ENCODE assay signal across 28 cellular contexts in genomic region chr12:116153983-116154382, GRCh38.
DNase-seq lines count a peak whose midpoint lies in the region; ATAC-seq, FAIRE-seq and TF ChIP-seq lines count a peak whose summit lies in the region.
"Had no signal": no experiment of that assay in that cellular context is flagged by ENCODE, and none has a peak within 500 bp of the region (broad histone marks: within the 10 kb centered on the region; RNA-seq: fewer than 3 reads in every experiment).

No MANE protein-coding gene starts in this region.

- no peaks in the 10 kb centered on the region for H3K27me3 Mint-ChIP-seq in endodermal cell (ENCODE audit: insufficient read depth)
- H3K27me3 Mint-ChIP-seq in nephron (ENCODE audit: low read depth) = no peaks in the 10 kb centered on the region
- H3K27me3 Mint-ChIP-seq: activated CD4-positive, alpha-beta memory T cell treated with anti-CD3 and anti-CD28 coated beads, Interleukin-2, amount 10 ng/mL, durations not matched to agents 7 days and 5 days; dendritic cell treated with granulocyte-macrophage colony-stimulating factor and Interleukin-4, amounts not matched to agents 40 ng/mL and 50 ng/mL, for 4 days; stimulated activated naive CD8-positive, alpha-beta T cell treated with anti-CD3 and anti-CD28 coated beads, Interleukin-15, Interleukin-2, amounts not matched to agents 100 ng/mL and 50 ng/mL, for 24 hours had no signal

- H3K4me1 ChIP-seq in A549 = peaks cover 52% of the 10 kb centered on the region
- H3K4me1 ChIP-seq in endodermal cell (ENCODE audit: control insufficient read depth, insufficient read depth, low read length) = peaks cover 17% of the 10 kb centered on the region
- H3K4me1 ChIP-seq: breast epithelium had no signal

- no peaks in the 10 kb centered on the region for H3K36me3 ChIP-seq in endodermal cell (ENCODE audit: control insufficient read depth, insufficient read depth, low read length)
- H3K36me3 ChIP-seq: BE2C, breast epithelium, tibial artery had no signal

- no peaks in the 10 kb centered on the region for H3K27me3 ChIP-seq in endodermal cell (ENCODE audit: control insufficient read depth, insufficient read depth, low read length, poor library complexity, severe bottlenecking)
- H3K27me3 ChIP-seq: BE2C, breast epithelium, tibial artery had no signal

- H3K36me3 Mint-ChIP-seq in endodermal cell (ENCODE audit: low read depth) (no peaks in the 10 kb centered on the region), nephron (ENCODE audit: low read depth) (no peaks in the 10 kb centered on the region)

- TF ChIP-seq RAD21 in A549 (conservative IDR thresholded peaks at IDR 0.05 in 1 of 2, IDR thresholded peaks at IDR 0.05 in 1 of 2) = no peak

- POLR2A ChIA-PET in A549 (lab: Yijun Ruan, JAX) (no interaction called here), RWPE1 (lab: Yijun Ruan, JAX; ENCODE audit: low non-redundant PET) (no interaction called here)

- H3K4me1 Mint-ChIP-seq in endodermal cell (peaks cover 61% of the 10 kb centered on the region), nephron (peaks cover 74% of the 10 kb centered on the region)

- H3K9me3 Mint-ChIP-seq in endodermal cell = no peaks in the 10 kb centered on the region
- H3K9me3 Mint-ChIP-seq in nephron = no peaks in the 10 kb centered on the region
- H3K9me3 Mint-ChIP-seq: activated CD4-positive, alpha-beta memory T cell treated with anti-CD3 and anti-CD28 coated beads, Interleukin-2, amount 10 ng/mL, durations not matched to agents 7 days and 5 days; dendritic cell treated with granulocyte-macrophage colony-stimulating factor and Interleukin-4, amounts not matched to agents 40 ng/mL and 50 ng/mL, for 4 days; neural crest cell; stimulated activated naive CD8-positive, alpha-beta T cell treated with anti-CD3 and anti-CD28 coated beads, Interleukin-15, Interleukin-2, amounts not matched to agents 100 ng/mL and 50 ng/mL, for 24 hours had no signal

- H3K27ac ChIP-seq in A549 = no peak overlapping the region
- no peak overlapping the region for H3K27ac ChIP-seq in endodermal cell (ENCODE audit: low read depth, low read length)
- no peak overlapping the region for H3K27ac ChIP-seq in RWPE1
- H3K27ac ChIP-seq: breast epithelium, tibial artery had no signal

- FAIRE-seq in A549 (lab: Jason Lieb, UNC) = no peak
- FAIRE-seq: GM12878, HepG2 had no signal

- peak overlapping the region; percentile 67 for H3K27ac Mint-ChIP-seq in endodermal cell
- peak overlapping the region in 2 of 3 experiments; percentile 17 to 19 for H3K27ac Mint-ChIP-seq in nephron
- H3K27ac Mint-ChIP-seq: activated CD4-positive, alpha-beta memory T cell treated with anti-CD3 and anti-CD28 coated beads, Interleukin-2, amount 10 ng/mL, durations not matched to agents 7 days and 5 days; dendritic cell treated with granulocyte-macrophage colony-stimulating factor and Interleukin-4, amounts not matched to agents 40 ng/mL and 50 ng/mL, for 4 days; stimulated activated naive CD8-positive, alpha-beta T cell treated with anti-CD3 and anti-CD28 coated beads, Interleukin-15, Interleukin-2, amounts not matched to agents 100 ng/mL and 50 ng/mL, for 24 hours had no signal

- H3K9ac ChIP-seq in endodermal cell (ENCODE audit: extremely low read depth, low read length, poor library complexity, severe bottlenecking) = no peak overlapping the region

- no peaks in the 10 kb centered on the region for H3K9me3 ChIP-seq in A549
- no peaks in the 10 kb centered on the region for H3K9me3 ChIP-seq in endodermal cell (ENCODE audit: control insufficient read depth, low read length)
- H3K9me3 ChIP-seq: BE2C, breast epithelium, tibial artery had no signal

- H3K4me3 Mint-ChIP-seq in endodermal cell (peak overlapping the region; percentile 5), nephron (peak overlapping the region in 1 of 3 experiments; percentile 14)
- H3K4me3 Mint-ChIP-seq: activated CD4-positive, alpha-beta memory T cell treated with anti-CD3 and anti-CD28 coated beads, Interleukin-2, amount 10 ng/mL, durations not matched to agents 7 days and 5 days; dendritic cell treated with granulocyte-macrophage colony-stimulating factor and Interleukin-4, amounts not matched to agents 40 ng/mL and 50 ng/mL, for 4 days; neural crest cell; stimulated activated naive CD8-positive, alpha-beta T cell treated with anti-CD3 and anti-CD28 coated beads, Interleukin-15, Interleukin-2, amounts not matched to agents 100 ng/mL and 50 ng/mL, for 24 hours had no signal

- TF ChIP-seq CTCF in A549 (IDR thresholded peaks at IDR 0.05) = no peak
- TF ChIP-seq CTCF in endodermal cell (conservative IDR thresholded peaks at IDR 0.05) = no peak
- TF ChIP-seq CTCF in nephron (IDR thresholded peaks at IDR 0.05; ENCODE audit: unreplicated experiment in 3 of 3) = no peak
- TF ChIP-seq CTCF in RWPE1 (conservative IDR thresholded peaks at IDR 0.05; ENCODE audit: low read depth) = no peak

- 76% methylated on average over 2 of the region's 2 CpGs for WGBS in A549 (ENCODE audit: missing lambda C conversion rate)
- 56 to 58% methylated on average over 1 to 2 of the region's 2 CpGs for WGBS in endodermal cell (ENCODE audit: insufficient coverage in 1 of 2, insufficient read length in 1 of 2), 2 experiments

- peak overlapping the region; percentile 30; the same call in 1 of the 3 replicates for H3K4me2 ChIP-seq in A549

- no peak for TF ChIP-seq EP300 in A549 (IDR thresholded peaks at IDR 0.05)

- no peak for TF ChIP-seq POLR2A in A549 (IDR thresholded peaks at IDR 0.05; ENCODE audit: low read length)

- DNase-seq in A549 (ENCODE audit: low read depth in 1 of 2, low spot score in 1 of 2) = no peak
- peak; percentile 56 for DNase-seq in NCI-H1048 (lab: John Stamatoyannopoulos, UW)
- peak; percentile 37 for DNase-seq in endodermal cell
- no peak for DNase-seq in RWPE1 (ENCODE audit: low spot score)
- no peak for DNase-seq in NAMALWA (ENCODE audit: low spot score)
- no peak for DNase-seq in MV-4-11 (lab: John Stamatoyannopoulos, UW)
- no peak for DNase-seq in NCI-H128 (lab: John Stamatoyannopoulos, UW; ENCODE audit: unreplicated experiment)
- DNase-seq: activated CD4-positive, alpha-beta memory T cell treated with anti-CD3 and anti-CD28 coated beads, Interleukin-2, amount 10 ng/mL, durations not matched to agents 7 days and 5 days; activated CD4-positive, CD25-positive, alpha-beta regulatory T cell; activated gamma-delta T cell; activated T-cell treated with anti-CD3 and anti-CD28 coated beads for 4 hours; BE2C; COR-L47; DMS79 treated with DMSO at 0.1 percent for 48 hours; left cardiac atrium; mesendoderm; NCI-H1105 treated with DMSO at 0.1 percent for 48 hours; NCI-H510A treated with DMSO at 0.1 percent for 48 hours; retina; T1000; tibial artery had no signal

- ATAC-seq in A549 = no peak
- ATAC-seq: GM12878, left cardiac atrium had no signal

- CTCF ChIA-PET in A549 (lab: Yijun Ruan, JAX) (no interaction called here), RWPE1 (lab: Yijun Ruan, JAX) (no interaction called here)

- no peak overlapping the region for H3K4me3 ChIP-seq in A549
- H3K4me3 ChIP-seq in endodermal cell (ENCODE audit: low read length) = peak overlapping the region; percentile 5
- H3K4me3 ChIP-seq: breast epithelium, GM12878, tibial artery had no signal

TF ChIP-seq in A549, 52 proteins besides CTCF, POLR2A, EP300 and RAD21 (continues in another document):
- TF ChIP-seq REST (IDR thresholded peaks at IDR 0.05) (no peak), EHMT2 (IDR thresholded peaks at IDR 0.05; ENCODE audit: low read depth) (no peak), CBX8 (IDR thresholded peaks at IDR 0.05) (no peak), RCOR1 (IDR thresholded peaks at IDR 0.05; ENCODE audit: low read depth, low read length) (no peak), ZC3H11A (IDR thresholded peaks at IDR 0.05) (no peak), EHF (CRISPR knock-in tag; IDR thresholded peaks at IDR 0.05) (no peak), JUN (IDR thresholded peaks at IDR 0.05) (no peak), NPAS2 (CRISPR knock-in tag; IDR thresholded peaks at IDR 0.05; ENCODE audit: borderline replicate concordance) (no peak), SMC3 (IDR thresholded peaks at IDR 0.05) (no peak), CEBPB (IDR thresholded peaks at IDR 0.05) (no peak)
- TF ChIP-seq, protein P1, sequence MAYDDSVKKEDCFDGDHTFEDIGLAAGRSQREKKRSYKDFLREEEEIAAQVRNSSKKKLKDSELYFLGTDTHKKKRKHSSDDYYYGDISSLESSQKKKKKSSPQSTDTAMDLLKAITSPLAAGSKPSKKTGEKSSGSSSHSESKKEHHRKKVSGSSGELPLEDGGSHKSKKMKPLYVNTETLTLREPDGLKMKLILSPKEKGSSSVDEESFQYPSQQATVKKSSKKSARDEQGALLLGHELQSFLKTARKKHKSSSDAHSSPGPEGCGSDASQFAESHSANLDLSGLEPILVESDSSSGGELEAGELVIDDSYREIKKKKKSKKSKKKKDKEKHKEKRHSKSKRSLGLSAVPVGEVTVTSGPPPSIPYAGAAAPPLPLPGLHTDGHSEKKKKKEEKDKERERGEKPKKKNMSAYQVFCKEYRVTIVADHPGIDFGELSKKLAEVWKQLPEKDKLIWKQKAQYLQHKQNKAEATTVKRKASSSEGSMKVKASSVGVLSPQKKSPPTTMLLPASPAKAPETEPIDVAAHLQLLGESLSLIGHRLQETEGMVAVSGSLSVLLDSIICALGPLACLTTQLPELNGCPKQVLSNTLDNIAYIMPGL (CRISPR knock-in tag; IDR thresholded peaks at IDR 0.05; ENCODE audit: borderline replicate concordance) = no peak

Comparison
In these comparisons a context has a peak if more than half of its experiments do, and no peak if none do; other contexts are left out.
1. DNase-seq: peak in NCI-H1048 (single experiment) and endodermal cell (single experiment); none in A549 (0 of 2), RWPE1 (single experiment), NAMALWA (single experiment), MV-4-11 (single experiment) and NCI-H128 (single experiment).